In genomic region chr7:121083138-121083789, GRCh38 we compare ENCODE assay signal across 13 cellular contexts.
A peak's percentile ranks its signal among the peaks of the same experiment; 100 is the strongest.
DNase-seq lines count a peak whose midpoint lies in the region; ATAC-seq, FAIRE-seq and TF ChIP-seq lines count a peak whose summit lies in the region.
"Had no signal": no experiment of that assay in that cellular context is flagged by ENCODE, and none has a peak within 500 bp of the region (broad histone marks: within the 10 kb centered on the region; RNA-seq: fewer than 3 reads in every experiment).

No MANE protein-coding gene starts in this region.

- H4K20me1 ChIP-seq in PC-9 (ENCODE audit: insufficient read depth) (no peaks in the 10 kb centered on the region), endothelial cell of umbilical vein (replicated peaks; ENCODE audit: control insufficient read depth, extremely low read depth, insufficient read depth, low read length) (no peaks in the 10 kb centered on the region)

- H3K9me3 ChIP-seq in PC-9 (ENCODE audit: insufficient read depth, low read depth) (no peaks in the 10 kb centered on the region), endothelial cell of umbilical vein (replicated peaks; ENCODE audit: control insufficient read depth, insufficient read depth, low read length) (no peaks in the 10 kb centered on the region), trophoblast cell (ENCODE audit: insufficient read depth, low read depth, low read length) (no peaks in the 10 kb centered on the region)
- H3K9me3 ChIP-seq: lower lobe of right lung had no signal

- BruUV-seq in PC-9 (replicated peaks; lab: Mats Ljungman, UMichigan) (no TSS peak), endothelial cell of umbilical vein (replicated peaks; lab: Mats Ljungman, UMichigan) (no TSS peak)

- no peak overlapping the region for H4K91ac ChIP-seq in trophoblast cell (ENCODE audit: low read depth, low read length)

- peak; percentile 37 for FAIRE-seq in endothelial cell of umbilical vein (lab: Jason Lieb, UNC)

- POLR2A ChIA-PET in PC-9 (lab: Charles Lee; ENCODE audit: unreplicated experiment) (interaction anchor here (0.5 to 0.8 kb wide), 2 partner anchors 9 to 133 kb away, joined by 3 to 24 read pairs; partner anchors contain the start of gene ING3), endothelial cell of umbilical vein (lab: Charles Lee) (no interaction called here)

- TF ChIP-seq CTCF in PC-9 (conservative IDR thresholded peaks at IDR 0.05), result no peak
- TF ChIP-seq CTCF in endothelial cell of umbilical vein (IDR thresholded peaks at IDR 0.05; ENCODE audit: extremely low read depth in 1 of 2, insufficient read depth in 1 of 2, low read depth in 1 of 2, low read length in 2 of 2), result no peak

- intact Hi-C loops in PC-9 (cut with micrococcal nuclease; ENCODE audit: unreplicated experiment) (loop anchor here (2.0 to 5.0 kb wide), 2 partner anchors 132 to 226 kb away; partner anchors contain the start of genes ING3 and TSPAN12), endothelial cell of umbilical vein (cut with micrococcal nuclease) (loop anchor here (10.0 kb wide), 1 partner anchor 498 kb away; no protein-coding TSS in a partner anchor)

- TF ChIP-seq POLR2A in endothelial cell of umbilical vein (IDR thresholded peaks at IDR 0.05; ENCODE audit: low read depth, low read length), result no peak

- H3K9me1 ChIP-seq in endothelial cell of umbilical vein (replicated peaks; ENCODE audit: control insufficient read depth, extremely low read depth, insufficient read depth, low read length), result no peaks in the 10 kb centered on the region

- H3K36me3 ChIP-seq in PC-9 (ENCODE audit: low read depth) (no peaks in the 10 kb centered on the region), endothelial cell of umbilical vein (ENCODE audit: control insufficient read depth in 2 of 2, extremely low read depth in 1 of 2, insufficient read depth in 2 of 2, low read length in 2 of 2) (no peaks in the 10 kb centered on the region), trophoblast cell (ENCODE audit: control insufficient read depth in 1 of 2, insufficient read depth in 2 of 2, low read length in 2 of 2) (no peaks in the 10 kb centered on the region)
- H3K36me3 ChIP-seq: lower lobe of right lung had no signal

- H3K9ac ChIP-seq in endothelial cell of umbilical vein (replicated peaks; ENCODE audit: extremely low read depth, insufficient read depth, low read length), result no peak overlapping the region
- no peak overlapping the region for H3K9ac ChIP-seq in trophoblast cell (ENCODE audit: low read length)
- H3K9ac ChIP-seq: KMS-11 had no signal

- H3K4me3 ChIP-seq in PC-9 (no peak overlapping the region), endothelial cell of umbilical vein (replicated peaks in 1 of 3; ENCODE audit: insufficient read depth in 1 of 3, low read depth in 1 of 3, low read length in 3 of 3) (no peak overlapping the region), trophoblast cell (ENCODE audit: low read depth, low read length) (no peak overlapping the region)
- H3K4me3 ChIP-seq: lower lobe of right lung, SK-N-MC had no signal

- no peak overlapping the region for H4K12ac ChIP-seq in trophoblast cell (ENCODE audit: low read depth, low read length)

- no peak overlapping the region for H3K23ac ChIP-seq in trophoblast cell (ENCODE audit: low read length)

- H3K4me1 ChIP-seq in PC-9 (replicated peaks; ENCODE audit: insufficient read depth) (peaks cover 42% of the 10 kb centered on the region), endothelial cell of umbilical vein (ENCODE audit: control insufficient read depth, extremely low read depth, insufficient read depth, low read length) (peaks cover 24% of the 10 kb centered on the region), trophoblast cell (ENCODE audit: control insufficient read depth in 1 of 2, insufficient read depth in 2 of 2, low read length in 2 of 2) (no peaks in the 10 kb centered on the region)
- H3K4me1 ChIP-seq: lower lobe of right lung had no signal

- CTCF ChIA-PET in PC-9 (lab: Charles Lee), result interaction anchor here (0.5 to 2.9 kb wide), 7 partner anchors 20 to 911 kb away, joined by 3 to 25 read pairs (median 4); partner anchors contain the start of gene CPED1
- CTCF ChIA-PET in endothelial cell of umbilical vein (lab: Charles Lee), result interaction anchor here (0.8 to 8.9 kb wide), 14 partner anchors 9 to 291 kb away, joined by 3 to 156 read pairs (median 6); partner anchors contain the start of gene CPED1

- no peak overlapping the region for H2AK5ac ChIP-seq in trophoblast cell (ENCODE audit: low read length)

- H3K4me2 ChIP-seq in PC-9, result peak overlapping the region; percentile 64
- no peak overlapping the region for H3K4me2 ChIP-seq in endothelial cell of umbilical vein (ENCODE audit: insufficient read depth, low read length)
- H3K4me2 ChIP-seq in trophoblast cell (ENCODE audit: low read length), result no peak overlapping the region
- H3K4me2 ChIP-seq: KMS-11 had no signal

- DNase-seq in Daoy (ENCODE audit: low read depth), result peak; percentile 68
- DNase-seq in PC-9, result peak; percentile 42 to 45
- peak; percentile 37 for DNase-seq in endothelial cell of umbilical vein (ENCODE audit: low read depth, low spot score)
- peak; percentile 62 to 77 for DNase-seq in trophoblast cell
- DNase-seq in NCI-H82 treated with DMSO at 0.1 percent for 48 hours (lab: John Stamatoyannopoulos, UW; ENCODE audit: unreplicated experiment), result no peak
- DNase-seq in NCI-H1092 treated with DMSO at 0.1 percent for 48 hours (lab: John Stamatoyannopoulos, UW), result no peak
- DNase-seq: activated CD8-positive, alpha-beta T cell treated with anti-CD3 and anti-CD28 coated beads, Interleukin-2, amount 10 ng/mL, durations not matched to agents 7 days and 5 days; lower lobe of right lung; NCI-H345 had no signal

- dilution Hi-C loops in endothelial cell of umbilical vein (cut with MboI; ENCODE audit: extremely low pct_ligation_motif_present, low sequenced_read_pairs), result loop anchor here (25.0 kb wide), 1 partner anchor 96 kb away; the partner anchor contains the start of gene CPED1

- H3K18ac ChIP-seq in trophoblast cell (ENCODE audit: low read length), result no peak overlapping the region

- no peaks in the 10 kb centered on the region for H3K27me3 ChIP-seq in PC-9 (ENCODE audit: insufficient read depth, low read depth)
- H3K27me3 ChIP-seq in endothelial cell of umbilical vein (ENCODE audit: control insufficient read depth in 2 of 2, insufficient read depth in 2 of 2, low read length in 2 of 2), result no peaks in the 10 kb centered on the region
- no peaks in the 10 kb centered on the region for H3K27me3 ChIP-seq in trophoblast cell (ENCODE audit: insufficient read depth, low read length)

- H2AFZ ChIP-seq in PC-9, result no peak overlapping the region; the same call in 1 of the 2 replicates
- peak overlapping the region; percentile 89 for H2AFZ ChIP-seq in endothelial cell of umbilical vein (ENCODE audit: low read depth, low read length)
- no peak overlapping the region for H2AFZ ChIP-seq in trophoblast cell (ENCODE audit: insufficient read depth, low read length, poor library complexity)

- no peak overlapping the region for H2BK120ac ChIP-seq in trophoblast cell (ENCODE audit: insufficient read depth, low read length, poor library complexity)

- H3K79me2 ChIP-seq in PC-9 (ENCODE audit: low read depth), result no peaks in the 10 kb centered on the region
- H3K79me2 ChIP-seq in endothelial cell of umbilical vein (ENCODE audit: control insufficient read depth, insufficient read depth, low read length), result no peaks in the 10 kb centered on the region
- H3K79me2 ChIP-seq in trophoblast cell (ENCODE audit: control insufficient read depth, insufficient read depth, low read length, poor library complexity), result no peaks in the 10 kb centered on the region

- no peak overlapping the region for H2BK5ac ChIP-seq in trophoblast cell (ENCODE audit: low read depth, low read length, poor library complexity)

- no peak overlapping the region for H3K4ac ChIP-seq in trophoblast cell (ENCODE audit: low read depth, low read length)

- no peak overlapping the region for H4K8ac ChIP-seq in trophoblast cell (ENCODE audit: low read depth, low read length)

- H3F3A ChIP-seq in PC-9 (ENCODE audit: insufficient read depth, low read depth), result peaks cover 23% of the 10 kb centered on the region

- no peak overlapping the region for H2BK12ac ChIP-seq in trophoblast cell (ENCODE audit: low read length)

- WGBS in trophoblast cell (ENCODE audit: extremely low coverage, insufficient coverage, insufficient read length), result no CpG with 5 or more reads among the region's 4 CpGs

- no peak for ATAC-seq in HG03439 (IDR thresholded peaks at IDR 0.05; ENCODE audit: unreplicated experiment)
- ATAC-seq in GM18909 (IDR thresholded peaks at IDR 0.05; ENCODE audit: poor library complexity, unreplicated experiment), result no peak
- ATAC-seq: activated CD8-positive, alpha-beta T cell treated with anti-CD3 and anti-CD28 coated beads, Interleukin-2, amount 10 ng/mL, durations not matched to agents 7 days and 5 days; lower lobe of right lung had no signal

- no peaks in the 10 kb centered on the region for H3K79me1 ChIP-seq in trophoblast cell (ENCODE audit: low read length)

- H3K9me2 ChIP-seq in PC-9 (ENCODE audit: insufficient read depth), result no peaks in the 10 kb centered on the region

- H3K14ac ChIP-seq in trophoblast cell (ENCODE audit: low read length), result no peak overlapping the region

- H3K27ac ChIP-seq in PC-9 (peak overlapping the region; percentile 76), endothelial cell of umbilical vein (ENCODE audit: insufficient read depth, low read depth, low read length) (peak overlapping the region; percentile 62), trophoblast cell (ENCODE audit: low read depth, low read length) (no peak overlapping the region)
- H3K27ac ChIP-seq: KMS-11, lower lobe of right lung, SK-N-MC had no signal

TF ChIP-seq in endothelial cell of umbilical vein, 7 proteins besides CTCF, POLR2A, EP300 and RAD21:
- peak; percentile 73 for TF ChIP-seq FOS (IDR thresholded peaks at IDR 0.05; ENCODE audit: borderline replicate concordance, insufficient read depth, low read length)
- no peak for TF ChIP-seq EZH2 (IDR thresholded peaks at IDR 0.05; ENCODE audit: borderline replicate concordance, low read depth, low read length, severe bottlenecking)

Comparison
In these comparisons a context has a peak if more than half of its experiments do, and no peak if none do; other contexts are left out.
1. DNase-seq: peak in Daoy (single experiment), PC-9 (2 of 2), endothelial cell of umbilical vein (single experiment) and trophoblast cell (2 of 2); none in NCI-H82 treated with DMSO at 0.1 percent for 48 hours (single experiment) and NCI-H1092 treated with DMSO at 0.1 percent for 48 hours (single experiment).